1 cellular context compared by ENCODE assay signal in genomic region chrX:139877710-139878414, GRCh38.
TF ChIP-seq lines count a peak whose summit lies in the region.

No MANE protein-coding gene starts in this region.

TF ChIP-seq in K562, 482 proteins besides CTCF, POLR2A, EP300 and RAD21 (continued from another document and continues in another):
- TF ChIP-seq IRF9 (tag; IDR thresholded peaks at IDR 0.05) (no peak), ZBTB11 (CRISPR knock-in tag; IDR thresholded peaks at IDR 0.05) (no peak), KLF13 (tag; IDR thresholded peaks at IDR 0.05; ENCODE audit: borderline replicate concordance, low read depth) (peak; percentile 34; the same call in 1 of the 2 replicates), TSHZ1 (CRISPR knock-in tag; IDR thresholded peaks at IDR 0.05) (no peak), THRAP3 (IDR thresholded peaks at IDR 0.05; ENCODE audit: borderline replicate concordance) (no peak), ELK1 (CRISPR knock-in tag; IDR thresholded peaks at IDR 0.05) (no peak), PML (IDR thresholded peaks at IDR 0.05; ENCODE audit: low read length) (no peak), CREM (IDR thresholded peaks at IDR 0.05; ENCODE audit: low read depth) (no peak), POLR2AphosphoS2 (IDR thresholded peaks at IDR 0.05; ENCODE audit: low read length) (no peak), RCOR1 (IDR thresholded peaks at IDR 0.05; ENCODE audit: borderline replicate concordance in 1 of 2, low read depth in 2 of 2, low read length in 2 of 2) (no peak), NFRKB (IDR thresholded peaks at IDR 0.05; ENCODE audit: low read depth) (no peak), ATF3 (IDR thresholded peaks at IDR 0.05) (peak; percentile 69), ATF3 (CRISPR knock-in tag; conservative IDR thresholded peaks at IDR 0.05) (no peak), ZNF124 (CRISPR knock-in tag; IDR thresholded peaks at IDR 0.05) (no peak), SIX5 (IDR thresholded peaks at IDR 0.05; ENCODE audit: borderline replicate concordance in 1 of 2, insufficient read depth in 1 of 2, low read depth in 1 of 2, low read length in 2 of 2) (no peak), RBM17 (IDR thresholded peaks at IDR 0.05; ENCODE audit: borderline replicate concordance, low read depth, low read length) (no peak), BRCA1 (IDR thresholded peaks at IDR 0.05) (no peak), BRCA1 (CRISPR knock-in tag; IDR thresholded peaks at IDR 0.05) (no peak), COPS2 (conservative IDR thresholded peaks at IDR 0.05) (no peak), ZNF324 (CRISPR knock-in tag; IDR thresholded peaks at IDR 0.05) (no peak), CHCHD3 (CRISPR knock-in tag; IDR thresholded peaks at IDR 0.05) (no peak), BDP1 (IDR thresholded peaks at IDR 0.05; ENCODE audit: insufficient read depth, insufficient read length) (no peak), ADNP (tag; IDR thresholded peaks at IDR 0.05) (peak; percentile 21; the same call in 1 of the 2 replicates), C11orf30 (IDR thresholded peaks at IDR 0.05; ENCODE audit: low read depth) (peak; percentile 98), MBD1 (CRISPR knock-in tag; IDR thresholded peaks at IDR 0.05) (no peak), GTF2E2 (tag; IDR thresholded peaks at IDR 0.05) (no peak), ARID1B (IDR thresholded peaks at IDR 0.05) (peak; percentile 41), FOXM1 (IDR thresholded peaks at IDR 0.05; ENCODE audit: low read depth) (no peak), FOXM1 (CRISPR knock-in tag; IDR thresholded peaks at IDR 0.05; ENCODE audit: low read depth) (no peak), ESRRB (CRISPR knock-in tag; IDR thresholded peaks at IDR 0.05; ENCODE audit: borderline replicate concordance) (no peak), CBX5 (IDR thresholded peaks at IDR 0.05; ENCODE audit: borderline replicate concordance, low read depth) (no peak), U2AF1 (optimal IDR thresholded peaks at IDR 0.05; ENCODE audit: low read depth, low read length) (no peak), RBM34 (IDR thresholded peaks at IDR 0.05; ENCODE audit: borderline replicate concordance, insufficient read depth, low read length) (no peak), ZBTB49 (CRISPR knock-in tag; IDR thresholded peaks at IDR 0.05; ENCODE audit: borderline replicate concordance) (no peak), ZNF121 (CRISPR knock-in tag; conservative IDR thresholded peaks at IDR 0.05) (no peak), ATF1 (CRISPR knock-in tag; IDR thresholded peaks at IDR 0.05) (no peak), ATF1 (tag; IDR thresholded peaks at IDR 0.05) (no peak), ILF3 (IDR thresholded peaks at IDR 0.05; ENCODE audit: borderline replicate concordance) (no peak), FOXJ3 (CRISPR knock-in tag; IDR thresholded peaks at IDR 0.05) (no peak), SMAD3 (CRISPR knock-in tag; conservative IDR thresholded peaks at IDR 0.05) (no peak), FIP1L1 (IDR thresholded peaks at IDR 0.05; ENCODE audit: low read depth, low read length, poor library complexity, severe bottlenecking) (no peak), NFXL1 (CRISPR knock-in tag; IDR thresholded peaks at IDR 0.05) (no peak), ELF4 (CRISPR knock-in tag; IDR thresholded peaks at IDR 0.05) (no peak), NFE2 (IDR thresholded peaks at IDR 0.05; ENCODE audit: low read depth) (peak; percentile 83), ZNF589 (CRISPR knock-in tag; IDR thresholded peaks at IDR 0.05; ENCODE audit: low read depth) (no peak), GATA2 (CRISPR knock-in tag; IDR thresholded peaks at IDR 0.05) (no peak), PURB (CRISPR knock-in tag; IDR thresholded peaks at IDR 0.05; ENCODE audit: low read depth) (no peak), ZNF740 (CRISPR knock-in tag; IDR thresholded peaks at IDR 0.05) (no peak), ZNF740 (tag; IDR thresholded peaks at IDR 0.05) (no peak), MAFF (IDR thresholded peaks at IDR 0.05; ENCODE audit: low read length) (peak; percentile 98), ZNF512 (tag; IDR thresholded peaks at IDR 0.05) (no peak), PCBP2 (IDR thresholded peaks at IDR 0.05; ENCODE audit: low read depth, low read length, poor library complexity, severe bottlenecking) (no peak), TCFL5 (CRISPR knock-in tag; conservative IDR thresholded peaks at IDR 0.05) (no peak), RBM22 (IDR thresholded peaks at IDR 0.05; ENCODE audit: low read depth, low read length, poor library complexity, severe bottlenecking) (no peak), ZNF507 (tag; conservative IDR thresholded peaks at IDR 0.05) (no peak)
